ENCODE assay signal across 1 cellular context in genomic region chr19:50275577-50276368, GRCh38.
TF ChIP-seq lines count a peak whose summit lies in the region.

No MANE protein-coding gene starts in this region.

TF ChIP-seq in HepG2, 621 proteins besides CTCF, POLR2A, EP300 and RAD21 (continued from another document and continues in another):
- TF ChIP-seq DMTF1 (CRISPR knock-in tag; IDR thresholded peaks at IDR 0.05) (no peak), SNAPC5 (CRISPR knock-in tag; IDR thresholded peaks at IDR 0.05; ENCODE audit: borderline replicate concordance) (no peak), ZNF749 (CRISPR knock-in tag; IDR thresholded peaks at IDR 0.05; ENCODE audit: borderline replicate concordance) (no peak), RCOR2 (CRISPR knock-in tag; IDR thresholded peaks at IDR 0.05) (no peak), ZNF609 (CRISPR knock-in tag; IDR thresholded peaks at IDR 0.05; ENCODE audit: borderline replicate concordance) (no peak), MBNL3 (CRISPR knock-in tag; conservative IDR thresholded peaks at IDR 0.05) (no peak), DPF2 (CRISPR knock-in tag; IDR thresholded peaks at IDR 0.05; ENCODE audit: borderline replicate concordance, low read depth) (peak; percentile 42; the same call in 1 of the 2 replicates), ZNF512B (CRISPR knock-in tag; IDR thresholded peaks at IDR 0.05; ENCODE audit: borderline replicate concordance) (no peak), TEF (CRISPR knock-in tag; IDR thresholded peaks at IDR 0.05) (no peak), ZSCAN30 (CRISPR knock-in tag; IDR thresholded peaks at IDR 0.05) (no peak), SIN3A (IDR thresholded peaks at IDR 0.05; ENCODE audit: borderline replicate concordance, low read depth, low read length) (no peak), TFE3 (CRISPR knock-in tag; IDR thresholded peaks at IDR 0.05) (no peak), BORCS8-MEF2B (CRISPR knock-in tag; IDR thresholded peaks at IDR 0.05) (0 out of 2 replicates have a peak, but pooled peaks have one; percentile 27), MNT (IDR thresholded peaks at IDR 0.05) (no peak), ZMYM4 (CRISPR knock-in tag; IDR thresholded peaks at IDR 0.05) (peak; percentile 44; the same call in 1 of the 2 replicates), STAT6 (CRISPR knock-in tag; IDR thresholded peaks at IDR 0.05; ENCODE audit: borderline replicate concordance) (no peak), ZNF18 (CRISPR knock-in tag; IDR thresholded peaks at IDR 0.05; ENCODE audit: insufficient replicate concordance) (peak; percentile 32), UBTF (CRISPR knock-in tag; IDR thresholded peaks at IDR 0.05) (peak; percentile 91), RAD51 (IDR thresholded peaks at IDR 0.05; ENCODE audit: borderline replicate concordance) (no peak), KDM5B (CRISPR knock-in tag; IDR thresholded peaks at IDR 0.05; ENCODE audit: borderline replicate concordance) (no peak), HIC2 (CRISPR knock-in tag; IDR thresholded peaks at IDR 0.05; ENCODE audit: low read depth) (no peak), ZFP41 (CRISPR knock-in tag; IDR thresholded peaks at IDR 0.05; ENCODE audit: borderline replicate concordance) (no peak)
